Comparison of ENCODE assay signal across 38 cellular contexts in genomic region chr9:28946648-28947047, GRCh38.
"Had no signal": no experiment of that assay in that cellular context is flagged by ENCODE, and none has a peak within 500 bp of the region (broad histone marks: within the 10 kb centered on the region; RNA-seq: fewer than 3 reads in every experiment).

No MANE protein-coding gene starts in this region.

- H3K36me3 Mint-ChIP-seq: activated CD4-positive, alpha-beta memory T cell treated with anti-CD3 and anti-CD28 coated beads for 36 hours; activated naive CD8-positive, alpha-beta T cell treated with anti-CD3 and anti-CD28 coated beads, Interleukin-2, amount 10 ng/mL, durations not matched to agents 7 days and 5 days; brain had no signal

- H3K9me3 Mint-ChIP-seq: activated naive CD8-positive, alpha-beta T cell treated with anti-CD3 and anti-CD28 coated beads, Interleukin-2, amount 10 ng/mL, durations not matched to agents 7 days and 5 days; activated T-helper 1 cell treated with anti-CD3 and anti-CD28 coated beads, Interleukin-12 subunit alpha, Interleukin-12 subunit beta, Interleukin-2, Interleukin-4 antibody, amounts not matched to agents 30 ng/mL and 10 ng/mL and 1 ng/mL, durations not matched to agents 14 hours and 24 hours and 36 hours had no signal

- H3K36me3 ChIP-seq: ascending aorta, cardiac muscle cell had no signal

- H3K27me3 Mint-ChIP-seq: activated B cell treated with CpG ODN at 0.5 μM for 24 hours; activated CD4-positive, alpha-beta memory T cell treated with anti-CD3 and anti-CD28 coated beads for 36 hours; activated CD4-positive, alpha-beta T cell treated with anti-CD3 and anti-CD28 coated beads, Interleukin-2, amount 10 ng/mL, durations not matched to agents 24 days and 14 days; activated CD8-positive, alpha-beta T cell treated with anti-CD3 and anti-CD28 coated beads for 36 hours; activated naive CD8-positive, alpha-beta T cell treated with anti-CD3 and anti-CD28 coated beads, Interleukin-2, amount 10 ng/mL, durations not matched to agents 7 days and 5 days; activated naive CD8-positive, alpha-beta T cell treated with anti-CD3 and anti-CD28 coated beads, Interleukin-2, amount 50 U/mL, for 24 hours; activated T-helper 17 cell treated with anti-CD3 and anti-CD28 coated beads, Interleukin-2, amount 50 U/mL, for 72 hours; central memory CD8-positive, alpha-beta T cell had no signal

- H3K27ac ChIP-seq: ascending aorta, cardiac muscle cell, VCaP had no signal

- H3K4me3 ChIP-seq: ascending aorta, cardiac muscle cell had no signal

- H3K4me1 Mint-ChIP-seq: activated B cell treated with CpG ODN at 0.5 μM for 24 hours; activated CD4-positive, alpha-beta T cell treated with anti-CD3 and anti-CD28 coated beads, Interleukin-2, amount 10 ng/mL, durations not matched to agents 24 days and 14 days; activated naive CD8-positive, alpha-beta T cell treated with anti-CD3 and anti-CD28 coated beads, Interleukin-2, amount 10 ng/mL, durations not matched to agents 7 days and 5 days; activated naive CD8-positive, alpha-beta T cell treated with anti-CD3 and anti-CD28 coated beads, Interleukin-2, amount 50 U/mL, for 24 hours; activated T-helper 17 cell treated with anti-CD3 and anti-CD28 coated beads, Interleukin-2, amount 50 U/mL, for 72 hours; brain; central memory CD8-positive, alpha-beta T cell had no signal

- H3K4me1 ChIP-seq: ascending aorta had no signal

- H3K27me3 ChIP-seq: ascending aorta had no signal

- H3K4me3 Mint-ChIP-seq: activated B cell treated with CpG ODN at 0.5 μM for 24 hours; activated CD4-positive, alpha-beta memory T cell treated with anti-CD3 and anti-CD28 coated beads for 36 hours; activated CD4-positive, alpha-beta T cell treated with anti-CD3 and anti-CD28 coated beads, Interleukin-2, amount 10 ng/mL, durations not matched to agents 24 days and 14 days; activated CD8-positive, alpha-beta T cell treated with anti-CD3 and anti-CD28 coated beads for 36 hours; activated naive CD4-positive, alpha-beta T cell treated with anti-CD3 and anti-CD28 coated beads for 36 hours; activated naive CD8-positive, alpha-beta T cell treated with anti-CD3 and anti-CD28 coated beads, Interleukin-2, amount 10 ng/mL, durations not matched to agents 7 days and 5 days; activated naive CD8-positive, alpha-beta T cell treated with anti-CD3 and anti-CD28 coated beads, Interleukin-2, amount 50 U/mL, for 24 hours; activated T-cell treated with anti-CD3 and anti-CD28 coated beads, Interleukin-2, amount 50 U/mL, for 4 hours; activated T-cell treated with anti-CD3 and anti-CD28 coated beads, Interleukin-2, amount 50 U/mL, for 72 hours; activated T-helper 1 cell treated with anti-CD3 and anti-CD28 coated beads, Interleukin-12 subunit alpha, Interleukin-12 subunit beta, Interleukin-2, Interleukin-4 antibody, amounts not matched to agents 30 ng/mL and 10 ng/mL and 1 ng/mL, durations not matched to agents 14 hours and 24 hours and 36 hours; activated T-helper 17 cell treated with anti-CD3 and anti-CD28 coated beads, Interleukin-2, amount 50 U/mL, for 72 hours; brain; central memory CD8-positive, alpha-beta T cell; T-helper 1 cell treated with Interleukin-12 subunit alpha and Interleukin-12 subunit beta and Interleukin-4 antibody, amounts not matched to agents 30 μg/mL and 1 μg/mL, for 36 hours; T-helper 2 cell treated with Interferon-gamma antibody and Interleukin-4, amounts not matched to agents 5 μg/mL and 100 μg/mL, for 36 hours had no signal

- H3K27ac Mint-ChIP-seq: activated B cell treated with CpG ODN at 0.5 μM for 24 hours; activated CD4-positive, alpha-beta memory T cell treated with anti-CD3 and anti-CD28 coated beads for 36 hours; activated CD4-positive, alpha-beta T cell treated with anti-CD3 and anti-CD28 coated beads, Interleukin-2, amount 10 ng/mL, durations not matched to agents 24 days and 14 days; activated CD8-positive, alpha-beta T cell treated with anti-CD3 and anti-CD28 coated beads for 36 hours; activated naive CD4-positive, alpha-beta T cell treated with anti-CD3 and anti-CD28 coated beads for 36 hours; activated naive CD4-positive, alpha-beta T cell treated with anti-CD3 and anti-CD28 coated beads, Interleukin-2, amount 50 U/mL, for 72 hours; activated naive CD8-positive, alpha-beta T cell treated with anti-CD3 and anti-CD28 coated beads, Interleukin-2, amount 10 ng/mL, durations not matched to agents 7 days and 5 days; activated naive CD8-positive, alpha-beta T cell treated with anti-CD3 and anti-CD28 coated beads, Interleukin-2, amount 50 U/mL, for 24 hours; activated T-cell treated with anti-CD3 and anti-CD28 coated beads, Interleukin-2, amount 50 U/mL, for 72 hours; activated T-helper 1 cell treated with anti-CD3 and anti-CD28 coated beads, Interleukin-12 subunit alpha, Interleukin-12 subunit beta, Interleukin-2, Interleukin-4 antibody, amounts not matched to agents 30 ng/mL and 10 ng/mL and 1 ng/mL, durations not matched to agents 14 hours and 24 hours and 36 hours; activated T-helper 17 cell treated with anti-CD3 and anti-CD28 coated beads, Interleukin-2, amount 50 U/mL, for 72 hours; brain; T-helper 1 cell treated with Interleukin-12 subunit alpha and Interleukin-12 subunit beta and Interleukin-4 antibody, amounts not matched to agents 30 μg/mL and 1 μg/mL, for 36 hours; T-helper 2 cell treated with Interferon-gamma antibody and Interleukin-4, amounts not matched to agents 5 μg/mL and 100 μg/mL, for 36 hours had no signal

- FAIRE-seq: TTC549 had no signal

- ATAC-seq: activated CD8-positive, alpha-beta T cell treated with anti-CD3 and anti-CD28 coated beads for 36 hours; activated naive CD4-positive, alpha-beta T cell treated with anti-CD3 and anti-CD28 coated beads, Interleukin-2, amount 50 U/mL, for 72 hours; activated naive CD8-positive, alpha-beta T cell treated with anti-CD3 and anti-CD28 coated beads, Interleukin-2, amount 50 U/mL, for 24 hours; activated T-cell treated with anti-CD3 and anti-CD28 coated beads, Interleukin-2, amount 50 U/mL, for 4 hours; activated T-cell treated with anti-CD3 and anti-CD28 coated beads, Interleukin-2, amount 50 U/mL, for 72 hours; activated T-helper 17 cell treated with anti-CD3 and anti-CD28 coated beads, Interleukin-2, amount 50 U/mL, for 72 hours had no signal

- DNase-seq: activated B cell treated with CpG ODN at 0.5 μM for 24 hours; activated CD4-positive, alpha-beta memory T cell treated with anti-CD3 and anti-CD28 coated beads for 36 hours; activated CD4-positive, alpha-beta T cell treated with anti-CD3 and anti-CD28 coated beads for 4 hours; activated CD4-positive, alpha-beta T cell treated with anti-CD3 and anti-CD28 coated beads, Interleukin-2, amount 10 ng/mL, durations not matched to agents 24 days and 14 days; activated CD4-positive, alpha-beta T cell treated with anti-CD3 and anti-CD28 coated beads, Interleukin-2, amount 50 U/mL, for 1 hour; activated CD4-positive, alpha-beta T cell treated with anti-CD3 and anti-CD28 coated beads, Interleukin-2, amount 50 U/mL, for 4 hours; activated CD4-positive, CD25-positive, alpha-beta regulatory T cell treated with anti-CD3 and anti-CD28 coated beads, Interleukin-2, amount 50 U/mL, for 72 hours; activated CD8-positive, alpha-beta memory T cell treated with anti-CD3 and anti-CD28 coated beads, Interleukin-2, amount 50 U/mL, for 4 hours; activated CD8-positive, alpha-beta T cell treated with anti-CD3 and anti-CD28 coated beads for 36 hours; activated effector memory CD4-positive, alpha-beta T cell treated with anti-CD3 and anti-CD28 coated beads, Interleukin-2, amount 50 U/mL, for 16 hours; activated gamma-delta T cell treated with Interleukin-2 at 50 U/mL for 16 hours; activated naive CD4-positive, alpha-beta T cell; activated naive CD4-positive, alpha-beta T cell treated with anti-CD3 and anti-CD28 coated beads for 36 hours; activated naive CD4-positive, alpha-beta T cell treated with anti-CD3 and anti-CD28 coated beads, Interleukin-2, amount 50 U/mL, for 16 hours; activated naive CD8-positive, alpha-beta T cell treated with anti-CD3 and anti-CD28 coated beads, Interleukin-2, amount 10 ng/mL, durations not matched to agents 7 days and 5 days; activated naive CD8-positive, alpha-beta T cell treated with anti-CD3 and anti-CD28 coated beads, Interleukin-2, amount 50 U/mL, for 24 hours; activated T-cell treated with anti-CD3 and anti-CD28 coated beads for 4 hours; activated T-cell treated with anti-CD3 and anti-CD28 coated beads, Interleukin-2, amount 50 U/mL, for 1 hour; activated T-cell treated with anti-CD3 and anti-CD28 coated beads, Interleukin-2, amount 50 U/mL, for 4 hours; activated T-cell treated with anti-CD3 and anti-CD28 coated beads, Interleukin-2, amount 50 U/mL, for 72 hours; amygdala; anterior cingulate cortex; caudate nucleus; cerebellar nuclear complex; T-helper 1 cell; T-helper 2 cell; T-helper 9 cell had no signal

- H3K9me3 ChIP-seq: ascending aorta had no signal
